15 cellular contexts compared by ENCODE assay signal in genomic region chr19:5874496-5874895, GRCh38. TPM values are rescaled to one million over a fixed set of nuclear protein-coding genes. Genes with fewer than 3 reads are reported as not detected.
DNase-seq lines count a peak whose midpoint lies in the region; ATAC-seq, FAIRE-seq and TF ChIP-seq lines count a peak whose summit lies in the region.
"Not testable (repeated sequence)": the region's sequence is repeated elsewhere in the genome, so short reads cannot be mapped to it uniquely, and the experiment has no call there.
"Had no signal": no experiment of that assay in that cellular context is flagged by ENCODE, and none has a peak within 500 bp of the region (broad histone marks: within the 10 kb centered on the region; RNA-seq: fewer than 3 reads in every experiment).

No MANE protein-coding gene starts in this region.

- not testable (repeated sequence) for TF ChIP-seq CTCF in HL-60 (IDR thresholded peaks at IDR 0.05; ENCODE audit: insufficient read depth, low read length); bronchial epithelial cell (IDR thresholded peaks at IDR 0.05; ENCODE audit: insufficient read depth, low read length, severe bottlenecking); fibroblast of pulmonary artery (IDR thresholded peaks at IDR 0.05; ENCODE audit: low read length, missing control alignments); neural crest cell (conservative IDR thresholded peaks at IDR 0.05)

- H3K27ac Mint-ChIP-seq in T-helper 17 cell = not testable (repeated sequence)
- peak overlapping the region; percentile 57 for H3K27ac Mint-ChIP-seq in neural crest cell (ENCODE audit: unreplicated experiment)

- not testable (repeated sequence) for H3K9me3 ChIP-seq in T-helper 17 cell (ENCODE audit: control insufficient read depth, low read length, poor library complexity, severe bottlenecking)

- not testable (repeated sequence) for H3K36me3 ChIP-seq in bronchial epithelial cell (ENCODE audit: control insufficient read depth, insufficient read depth, low read length)

- ATAC-seq in T-helper 17 cell = not testable (repeated sequence)

- H3K36me3 Mint-ChIP-seq in T-helper 17 cell (ENCODE audit: low read depth); neural crest cell (ENCODE audit: low read depth): not testable (repeated sequence)

- H3K27me3 Mint-ChIP-seq in T-helper 17 cell = peaks cover 17% of the 10 kb centered on the region
- H3K27me3 Mint-ChIP-seq in neural crest cell (ENCODE audit: low read depth) = not testable (repeated sequence)

- not testable (repeated sequence) for H3K27me3 ChIP-seq in HL-60 (ENCODE audit: insufficient read depth, poor library complexity, severe bottlenecking); bronchial epithelial cell (ENCODE audit: control insufficient read depth, insufficient read depth, low read length)

- H3K4me1 Mint-ChIP-seq in T-helper 17 cell, neural crest cell: not testable (repeated sequence)

- DNase-seq in EH (ENCODE audit: low read depth) (peak; percentile 75), HL-60 (ENCODE audit: low read depth in 1 of 2, low spot score in 1 of 2) (peak; percentile 36 to 55), NOMO-1 treated with DMSO at 0.1 percent for 48 hours (lab: John Stamatoyannopoulos, UW; ENCODE audit: unreplicated experiment) (peak; percentile 68), bronchial epithelial cell (ENCODE audit: low read depth) (peak; percentile 47), fibroblast of pulmonary artery (ENCODE audit: low read depth) (peak; percentile 40)
- not testable (repeated sequence) for DNase-seq in T-helper 17 cell; neural crest cell (ENCODE audit: low read depth, low spot score)

- H3K4me3 ChIP-seq in HL-60 (replicated peaks; ENCODE audit: insufficient read depth, low read length); bronchial epithelial cell (ENCODE audit: low read depth, low read length); fibroblast of pulmonary artery (replicated peaks; ENCODE audit: low read depth, low read length): not testable (repeated sequence)

- H3K27ac ChIP-seq in HL-60 (replicated peaks) = not testable (repeated sequence)

- not testable (repeated sequence) for H3K9me3 Mint-ChIP-seq in neural crest cell

- FAIRE-seq in bronchial epithelial cell (lab: Jason Lieb, UNC) = not testable (repeated sequence)

- H3K4me3 Mint-ChIP-seq in T-helper 17 cell = peak overlapping the region; percentile 52
- H3K4me3 Mint-ChIP-seq in neural crest cell = not testable (repeated sequence)

RNA-seq across cellular contexts. Expression of gene FUT5, which starts 4.2 kb away (rescaled TPM):
- total RNA-seq in T-helper 17 cell (1 to 10 TPM; 2.2 to 3.7 TPM), bronchial epithelial cell (0.26 TPM in 1 of 2 replicates, not detected in the other), neural crest cell (not detected in 2 replicates)
- total RNA-seq: activated CD8-positive, alpha-beta T cell treated with anti-CD3 and anti-CD28 coated beads, Interleukin-2, amount 10 ng/mL, durations not matched to agents 7 days and 5 days; activated T-helper 2 cell treated with anti-CD3 and anti-CD28 coated beads, Interferon-gamma antibody, Interleukin-2, Interleukin-4, amounts not matched to agents 10 μg/mL and 5 μg/mL and 100 μg/mL, durations not matched to agents 14 hours and 24 hours and 36 hours; heart left ventricle; HepG2; lung; tibial nerve had no signal

RNA-seq across cellular contexts. Expression of gene FUT3, which starts 23.2 kb away (rescaled TPM):
- total RNA-seq in T-helper 17 cell (under 1 TPM in 1 of 2 donors, not detected in 1; 0.50 TPM), bronchial epithelial cell (16.1 and 40.8 TPM in 2 replicates), neural crest cell (not detected in 2 replicates)
- total RNA-seq: activated CD4-positive, alpha-beta T cell treated with anti-CD3 and anti-CD28 coated beads for 36 hours; activated CD8-positive, alpha-beta T cell treated with anti-CD3 and anti-CD28 coated beads, Interleukin-2, amount 10 ng/mL, durations not matched to agents 7 days and 5 days; activated T-helper 2 cell treated with anti-CD3 and anti-CD28 coated beads, Interferon-gamma antibody, Interleukin-2, Interleukin-4, amounts not matched to agents 10 μg/mL and 5 μg/mL and 100 μg/mL, durations not matched to agents 14 hours and 24 hours and 36 hours; heart left ventricle had no signal

RNA-seq across cellular contexts. Expression of gene NDUFA11, which starts 29.1 kb away (rescaled TPM):
- total RNA-seq in T-helper 17 cell = 100 to 1,000 TPM; 102 to 108 TPM
- 116 and 230 TPM in 2 replicates for total RNA-seq in bronchial epithelial cell
- 230 and 239 TPM in 2 replicates for total RNA-seq in neural crest cell

RNA-seq across cellular contexts. Expression of gene VMAC, which starts 30.2 kb away (rescaled TPM):
- 10 to 100 TPM; 24.6 TPM for total RNA-seq in T-helper 17 cell
- 3.8 and 4.5 TPM in 2 replicates for total RNA-seq in bronchial epithelial cell
- total RNA-seq in neural crest cell = 0.89 and 1.7 TPM in 2 replicates

RNA-seq across cellular contexts. Expression of gene FUT6, which starts 35.0 kb away (rescaled TPM):
- total RNA-seq in T-helper 17 cell (not detected), bronchial epithelial cell (2.1 and 7.9 TPM in 2 replicates), neural crest cell (not detected in 2 replicates)
- total RNA-seq: activated CD4-positive, alpha-beta T cell treated with anti-CD3 and anti-CD28 coated beads for 36 hours; activated T-helper 2 cell treated with anti-CD3 and anti-CD28 coated beads, Interferon-gamma antibody, Interleukin-2, Interleukin-4, amounts not matched to agents 10 μg/mL and 5 μg/mL and 100 μg/mL, durations not matched to agents 14 hours and 24 hours and 36 hours; endodermal cell; heart left ventricle; tibial nerve had no signal

Comparison
In these comparisons a context has a peak if more than half of its experiments do, and no peak if none do; other contexts are left out.
1. RNA of gene FUT3, which starts 23.2 kb away (total RNA-seq): 16.1 to 40.8 TPM in bronchial epithelial cell; 0.50 TPM in T-helper 17 cell and not detected in neural crest cell; every median in the first group is over 10 times any median in the second.